8 cellular contexts compared by ENCODE assay signal in genomic region chr7:134126937-134127848, GRCh38. TPM values are rescaled to one million over a fixed set of nuclear protein-coding genes. Genes with fewer than 3 reads are reported as not detected.
DNase-seq lines count a peak whose midpoint lies in the region; ATAC-seq and TF ChIP-seq lines count a peak whose summit lies in the region.

A gene with protein sequence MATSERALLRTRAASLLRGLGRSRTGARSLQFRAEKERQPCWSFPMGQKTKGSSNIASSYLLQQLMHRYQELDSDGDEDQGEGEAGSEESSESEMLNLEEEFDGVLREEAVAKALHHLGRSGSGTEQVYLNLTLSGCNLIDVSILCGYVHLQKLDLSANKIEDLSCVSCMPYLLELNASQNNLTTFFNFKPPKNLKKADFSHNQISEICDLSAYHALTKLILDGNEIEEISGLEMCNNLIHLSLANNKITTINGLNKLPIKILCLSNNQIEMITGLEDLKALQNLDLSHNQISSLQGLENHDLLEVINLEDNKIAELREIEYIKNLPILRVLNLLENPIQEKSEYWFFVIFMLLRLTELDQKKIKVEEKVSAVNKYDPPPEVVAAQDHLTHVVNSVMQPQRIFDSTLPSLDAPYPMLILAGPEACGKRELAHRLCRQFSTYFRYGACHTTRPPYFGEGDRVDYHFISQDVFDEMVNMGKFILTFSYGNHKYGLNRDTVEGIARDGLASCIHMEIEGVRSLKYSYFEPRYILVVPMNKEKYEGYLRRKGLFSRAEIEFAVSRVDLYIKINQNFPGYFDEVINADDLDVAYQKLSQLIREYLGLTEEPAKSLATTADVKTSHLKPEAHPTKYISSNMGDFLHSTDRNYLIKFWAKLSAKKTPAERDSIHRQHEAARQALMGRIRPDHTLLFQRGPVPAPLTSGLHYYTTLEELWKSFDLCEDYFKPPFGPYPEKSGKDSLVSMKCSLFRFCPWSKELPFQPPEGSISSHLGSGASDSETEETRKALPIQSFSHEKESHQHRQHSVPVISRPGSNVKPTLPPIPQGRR (plus strand): TSS chr7:134127340. CDS start chr7:134127368, 28 bp downstream.

- H3K4me3 ChIP-seq in epithelial cell of esophagus (ENCODE audit: low read length): peak within 1 kb of the TSS; percentile 77

- TF ChIP-seq CTCF in epithelial cell of esophagus (IDR thresholded peaks at IDR 0.05; ENCODE audit: insufficient read depth, low read depth, low read length, missing control alignments): no peak

- in situ Hi-C loops in Caki2 (cut with HindIII; ENCODE audit: low pct_unique_long_range_greater_than_20kb, low sequenced_read_pairs): no loop called here

- DNase-seq in Caki2 (ENCODE audit: low read depth) (peak; percentile 62), HUDEP-2 (lab: John Stamatoyannopoulos, UW; ENCODE audit: unreplicated experiment in 76 of 76) (peak in 71 of 76 experiments; percentile 2 to 84 (median 52)), NOMO-1 treated with dmso at 0.1 percent for 144 hours (lab: John Stamatoyannopoulos, UW; ENCODE audit: unreplicated experiment) (peak; percentile 40), epithelial cell of esophagus (ENCODE audit: low read depth) (peak; percentile 80), midbrain (lab: John Stamatoyannopoulos, UW) (peak; percentile 75)
- peak; percentile 77 for DNase-seq in activated CD8-positive, alpha-beta memory T cell treated with anti-CD3 and anti-CD28 coated beads, Interleukin-2, amount 50 U/mL, for 4 hours
- DNase-seq in stimulated activated CD8-positive, alpha-beta memory T cell treated with anti-CD3 and anti-CD28 coated beads, Interleukin-15, amount 100 ng/mL, for 1 hour (ENCODE audit: low read depth): peak; percentile 52

- peak; percentile 100 for ATAC-seq in GM21447 (IDR thresholded peaks at IDR 0.05; ENCODE audit: unreplicated experiment)

RNA-seq across cellular contexts. Expression of the gene that starts here (rescaled TPM):
- not detected in 2 replicates for total RNA-seq in Caki2 (2014; rRNA removed; shearing (Covaris generic); ENCODE audit: low replicate concordance)

Comparison
In these comparisons a context has a peak if more than half of its experiments do, and no peak if none do; other contexts are left out.
1. Peak in every context shown above with its lines: DNase-seq, ATAC-seq and H3K4me3 ChIP-seq.
2. Peak in DNase-seq in Caki2; RNA of the gene not detected or under 1 TPM.